1 cellular context compared by ENCODE assay signal in the genomic region with DNA sequence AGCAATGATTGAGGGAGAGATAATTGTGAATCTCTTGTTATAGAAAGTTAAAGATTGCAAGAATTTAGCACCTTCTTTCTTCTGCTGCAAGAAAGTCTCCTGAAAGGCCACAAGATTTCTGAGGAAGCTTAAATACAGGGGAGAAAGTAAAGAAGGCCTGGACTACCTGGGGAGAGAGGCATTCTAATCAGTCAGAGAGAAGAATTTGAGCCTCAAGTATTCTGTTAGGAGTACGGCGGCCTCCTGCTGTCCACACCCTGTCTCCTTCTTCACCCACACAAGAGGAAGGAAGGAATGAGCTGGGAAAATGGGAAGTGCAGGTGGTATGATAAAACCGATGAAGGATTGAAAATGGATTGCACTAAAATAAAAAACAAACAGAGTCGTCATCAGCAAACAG.
TF ChIP-seq lines count a peak whose summit lies in the region.

No MANE protein-coding gene starts in this region.

TF ChIP-seq in GM23338, 12 proteins besides CTCF, POLR2A, EP300 and RAD21:
- TF ChIP-seq, protein P1, sequence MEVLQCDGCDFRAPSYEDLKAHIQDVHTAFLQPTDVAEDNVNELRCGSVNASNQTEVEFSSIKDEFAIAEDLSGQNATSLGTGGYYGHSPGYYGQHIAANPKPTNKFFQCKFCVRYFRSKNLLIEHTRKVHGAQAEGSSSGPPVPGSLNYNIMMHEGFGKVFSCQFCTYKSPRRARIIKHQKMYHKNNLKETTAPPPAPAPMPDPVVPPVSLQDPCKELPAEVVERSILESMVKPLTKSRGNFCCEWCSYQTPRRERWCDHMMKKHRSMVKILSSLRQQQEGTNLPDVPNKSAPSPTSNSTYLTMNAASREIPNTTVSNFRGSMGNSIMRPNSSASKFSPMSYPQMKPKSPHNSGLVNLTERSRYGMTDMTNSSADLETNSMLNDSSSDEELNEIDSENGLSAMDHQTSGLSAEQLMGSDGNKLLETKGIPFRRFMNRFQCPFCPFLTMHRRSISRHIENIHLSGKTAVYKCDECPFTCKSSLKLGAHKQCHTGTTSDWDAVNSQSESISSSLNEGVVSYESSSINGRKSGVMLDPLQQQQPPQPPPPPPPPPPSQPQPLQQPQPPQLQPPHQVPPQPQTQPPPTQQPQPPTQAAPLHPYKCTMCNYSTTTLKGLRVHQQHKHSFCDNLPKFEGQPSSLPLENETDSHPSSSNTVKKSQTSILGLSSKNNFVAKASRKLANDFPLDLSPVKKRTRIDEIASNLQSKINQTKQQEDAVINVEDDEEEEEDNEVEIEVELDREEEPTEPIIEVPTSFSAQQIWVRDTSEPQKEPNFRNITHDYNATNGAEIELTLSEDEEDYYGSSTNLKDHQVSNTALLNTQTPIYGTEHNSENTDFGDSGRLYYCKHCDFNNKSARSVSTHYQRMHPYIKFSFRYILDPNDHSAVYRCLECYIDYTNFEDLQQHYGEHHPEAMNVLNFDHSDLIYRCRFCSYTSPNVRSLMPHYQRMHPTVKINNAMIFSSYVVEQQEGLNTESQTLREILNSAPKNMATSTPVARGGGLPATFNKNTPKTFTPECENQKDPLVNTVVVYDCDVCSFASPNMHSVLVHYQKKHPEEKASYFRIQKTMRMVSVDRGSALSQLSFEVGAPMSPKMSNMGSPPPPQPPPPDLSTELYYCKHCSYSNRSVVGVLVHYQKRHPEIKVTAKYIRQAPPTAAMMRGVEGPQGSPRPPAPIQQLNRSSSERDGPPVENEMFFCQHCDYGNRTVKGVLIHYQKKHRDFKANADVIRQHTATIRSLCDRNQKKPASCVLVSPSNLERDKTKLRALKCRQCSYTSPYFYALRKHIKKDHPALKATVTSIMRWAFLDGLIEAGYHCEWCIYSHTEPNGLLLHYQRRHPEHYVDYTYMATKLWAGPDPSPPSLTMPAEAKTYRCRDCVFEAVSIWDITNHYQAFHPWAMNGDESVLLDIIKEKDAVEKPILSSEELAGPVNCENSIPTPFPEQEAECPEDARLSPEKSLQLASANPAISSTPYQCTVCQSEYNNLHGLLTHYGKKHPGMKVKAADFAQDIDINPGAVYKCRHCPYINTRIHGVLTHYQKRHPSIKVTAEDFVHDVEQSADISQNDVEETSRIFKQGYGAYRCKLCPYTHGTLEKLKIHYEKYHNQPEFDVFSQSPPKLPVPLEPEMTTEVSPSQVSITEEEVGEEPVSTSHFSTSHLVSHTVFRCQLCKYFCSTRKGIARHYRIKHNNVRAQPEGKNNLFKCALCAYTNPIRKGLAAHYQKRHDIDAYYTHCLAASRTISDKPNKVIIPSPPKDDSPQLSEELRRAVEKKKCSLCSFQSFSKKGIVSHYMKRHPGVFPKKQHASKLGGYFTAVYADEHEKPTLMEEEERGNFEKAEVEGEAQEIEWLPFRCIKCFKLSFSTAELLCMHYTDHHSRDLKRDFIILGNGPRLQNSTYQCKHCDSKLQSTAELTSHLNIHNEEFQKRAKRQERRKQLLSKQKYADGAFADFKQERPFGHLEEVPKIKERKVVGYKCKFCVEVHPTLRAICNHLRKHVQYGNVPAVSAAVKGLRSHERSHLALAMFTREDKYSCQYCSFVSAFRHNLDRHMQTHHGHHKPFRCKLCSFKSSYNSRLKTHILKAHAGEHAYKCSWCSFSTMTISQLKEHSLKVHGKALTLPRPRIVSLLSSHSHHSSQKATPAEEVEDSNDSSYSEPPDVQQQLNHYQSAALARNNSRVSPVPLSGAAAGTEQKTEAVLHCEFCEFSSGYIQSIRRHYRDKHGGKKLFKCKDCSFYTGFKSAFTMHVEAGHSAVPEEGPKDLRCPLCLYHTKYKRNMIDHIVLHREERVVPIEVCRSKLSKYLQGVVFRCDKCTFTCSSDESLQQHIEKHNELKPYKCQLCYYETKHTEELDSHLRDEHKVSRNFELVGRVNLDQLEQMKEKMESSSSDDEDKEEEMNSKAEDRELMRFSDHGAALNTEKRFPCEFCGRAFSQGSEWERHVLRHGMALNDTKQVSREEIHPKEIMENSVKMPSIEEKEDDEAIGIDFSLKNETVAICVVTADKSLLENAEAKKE (CRISPR knock-in tag; IDR thresholded peaks at IDR 0.05): peak; percentile 97
- peak; percentile 84; the same call in 1 of the 2 replicates for TF ChIP-seq ZNF114 (CRISPR knock-in tag; IDR thresholded peaks at IDR 0.05)
- no peak for TF ChIP-seq STAT1 (IDR thresholded peaks at IDR 0.05; ENCODE audit: unreplicated experiment)
- TF ChIP-seq, protein P2, sequence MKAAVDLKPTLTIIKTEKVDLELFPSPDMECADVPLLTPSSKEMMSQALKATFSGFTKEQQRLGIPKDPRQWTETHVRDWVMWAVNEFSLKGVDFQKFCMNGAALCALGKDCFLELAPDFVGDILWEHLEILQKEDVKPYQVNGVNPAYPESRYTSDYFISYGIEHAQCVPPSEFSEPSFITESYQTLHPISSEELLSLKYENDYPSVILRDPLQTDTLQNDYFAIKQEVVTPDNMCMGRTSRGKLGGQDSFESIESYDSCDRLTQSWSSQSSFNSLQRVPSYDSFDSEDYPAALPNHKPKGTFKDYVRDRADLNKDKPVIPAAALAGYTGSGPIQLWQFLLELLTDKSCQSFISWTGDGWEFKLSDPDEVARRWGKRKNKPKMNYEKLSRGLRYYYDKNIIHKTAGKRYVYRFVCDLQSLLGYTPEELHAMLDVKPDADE (IDR thresholded peaks at IDR 0.05): no peak
- TF ChIP-seq JUNB (IDR thresholded peaks at IDR 0.05; ENCODE audit: unreplicated experiment): no peak
- TF ChIP-seq EZH2phosphoT487 (IDR thresholded peaks at IDR 0.05; ENCODE audit: unreplicated experiment): no peak
- TF ChIP-seq CREB1 (CRISPR knock-in tag; IDR thresholded peaks at IDR 0.05; ENCODE audit: low read depth): no peak
- TF ChIP-seq NANOG (IDR thresholded peaks at IDR 0.05; ENCODE audit: borderline replicate concordance): peak; percentile 19; the same call in 1 of the 2 replicates
